In the genomic region with DNA sequence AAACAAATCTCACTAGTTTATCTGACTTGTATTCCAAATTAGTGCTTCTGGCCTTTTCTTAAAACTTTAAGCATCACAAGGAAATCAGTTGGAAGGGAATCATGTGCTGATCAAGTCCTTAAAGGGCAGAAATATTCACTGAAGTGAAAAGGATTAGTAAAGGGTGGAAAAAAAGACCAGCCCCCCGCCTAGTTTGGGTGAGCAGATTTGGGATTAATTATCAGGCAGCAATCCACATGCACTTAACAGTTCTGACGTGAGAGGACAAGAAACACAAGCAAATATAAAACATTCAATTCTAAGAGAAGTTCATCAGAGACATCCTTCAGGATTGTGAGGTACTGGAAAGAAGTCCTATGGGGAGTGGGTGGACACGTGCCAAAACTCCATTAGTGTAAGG, we compare ENCODE assay signal across 18 cellular contexts. TPM values are rescaled to one million over a fixed set of nuclear protein-coding genes. Genes with fewer than 3 reads are reported as not detected.
DNase-seq lines count a peak whose midpoint lies in the region; ATAC-seq and TF ChIP-seq lines count a peak whose summit lies in the region.
"Had no signal": no experiment of that assay in that cellular context is flagged by ENCODE, and none has a peak within 500 bp of the region (broad histone marks: within the 10 kb centered on the region; RNA-seq: fewer than 3 reads in every experiment).

TSS of gene TYRP1 (plus strand) at position 245 of the 400 bp plus-strand sequence. CDS start 612 bp downstream, outside the sequence.

- no peak within 1 kb of the TSS for H3K56ac ChIP-seq in H9 (ENCODE audit: insufficient read length, low read depth, low read length)

- 0 out of 4 replicates have a peak, but pooled peaks cover 0 to 3% of the 10 kb centered on the region in 2 experiments for H3K4me1 Mint-ChIP-seq in H9
- H3K4me1 Mint-ChIP-seq in activated CD8-positive, alpha-beta T cell treated with anti-CD3 and anti-CD28 coated beads for 36 hours (ENCODE audit: low read depth), result no peaks in the 10 kb centered on the region

- H3K4me3 Mint-ChIP-seq in H9, result no peak within 1 kb of the TSS
- H3K4me3 Mint-ChIP-seq in activated CD8-positive, alpha-beta T cell treated with anti-CD3 and anti-CD28 coated beads for 36 hours, result no peak within 1 kb of the TSS

- no peaks in the 10 kb centered on the region for H4K20me1 ChIP-seq in H9 (ENCODE audit: control insufficient read depth, insufficient read depth, insufficient read length)

- intact Hi-C loops in left cardiac atrium (cut with DNase I), result no loop called here
- intact Hi-C loops in activated CD8-positive, alpha-beta T cell treated with anti-CD3 and anti-CD28 coated beads for 36 hours (cut with micrococcal nuclease), result no loop called here

- H3K9ac ChIP-seq in H9 (ENCODE audit: extremely low read depth, insufficient read length, low read length) (no peak within 1 kb of the TSS), trophoblast cell (ENCODE audit: low read length) (no peak within 1 kb of the TSS)

- H2AK5ac ChIP-seq in H9 (ENCODE audit: insufficient read length, low read length) (no peak within 1 kb of the TSS), trophoblast cell (ENCODE audit: low read length) (no peak within 1 kb of the TSS)

- H3K18ac ChIP-seq in H9 (ENCODE audit: insufficient read length, low read depth, low read length), result no peak within 1 kb of the TSS
- H3K18ac ChIP-seq in trophoblast cell (ENCODE audit: low read length), result no peak within 1 kb of the TSS

- DNase-seq in H9 (no peak), WERI-Rb-1 (peak; percentile 9), left cardiac atrium (no peak), trophoblast cell (no peak), G401 (ENCODE audit: low spot score) (no peak)
- no peak for DNase-seq in activated CD8-positive, alpha-beta T cell treated with anti-CD3 and anti-CD28 coated beads for 36 hours
- DNase-seq: AML-193, COR-L47, EL, HCEC 1CT, MV-4-11, NCI-H1417, NCI-H187 treated with DMSO at 0.1 percent for 48 hours, NCI-H526 treated with DMSO at 0.1 percent for 48 hours, OCI-M1, RPMI8226, SJCRH30 had no signal

- H2BK12ac ChIP-seq in H9 (ENCODE audit: insufficient read length, low read depth, low read length) (no peak within 1 kb of the TSS), trophoblast cell (ENCODE audit: low read length) (peak within 1 kb of the TSS; percentile 15)

- H3K27me3 ChIP-seq in H9 (ENCODE audit: insufficient read depth, low read length), result no peaks in the 10 kb centered on the region
- no peaks in the 10 kb centered on the region for H3K27me3 ChIP-seq in WERI-Rb-1 (ENCODE audit: insufficient read depth, low read depth, severe bottlenecking)
- no peaks in the 10 kb centered on the region for H3K27me3 ChIP-seq in trophoblast cell (ENCODE audit: insufficient read depth, low read length)
- H3K27me3 ChIP-seq: SJCRH30 had no signal

- H3K9me3 ChIP-seq in H9 (ENCODE audit: control insufficient read depth, low read depth, low read length), result no peaks in the 10 kb centered on the region
- H3K9me3 ChIP-seq in WERI-Rb-1 (ENCODE audit: severe bottlenecking), result no peaks in the 10 kb centered on the region
- H3K9me3 ChIP-seq in trophoblast cell (ENCODE audit: insufficient read depth, low read depth, low read length), result no peaks in the 10 kb centered on the region
- H3K9me3 ChIP-seq: SJCRH30 had no signal

- H3K27me3 Mint-ChIP-seq in H9 (ENCODE audit: low read depth), result no peaks in the 10 kb centered on the region
- no peaks in the 10 kb centered on the region for H3K27me3 Mint-ChIP-seq in activated CD8-positive, alpha-beta T cell treated with anti-CD3 and anti-CD28 coated beads for 36 hours

- TF ChIP-seq CTCF in H9 (conservative IDR thresholded peaks at IDR 0.05), result no peak
- TF ChIP-seq CTCF in WERI-Rb-1 (IDR thresholded peaks at IDR 0.05; ENCODE audit: low read depth, low read length), result no peak
- TF ChIP-seq CTCF in activated CD8-positive, alpha-beta T cell treated with anti-CD3 and anti-CD28 coated beads for 36 hours (IDR thresholded peaks at IDR 0.05), result no peak

- no CpG with 5 or more reads among the region's 3 CpGs for whole genome bisulfite sequencing in H9 (ENCODE audit: extremely low coverage, insufficient read length, low lambda C conversion rate)
- no CpG with 5 or more reads among the region's 3 CpGs for WGBS in trophoblast cell (ENCODE audit: extremely low coverage, insufficient coverage, insufficient read length)

- no peaks in the 10 kb centered on the region for H3K36me3 ChIP-seq in WERI-Rb-1
- no peaks in the 10 kb centered on the region for H3K36me3 ChIP-seq in trophoblast cell (ENCODE audit: control insufficient read depth in 1 of 2, insufficient read depth in 2 of 2, low read length in 2 of 2)
- H3K36me3 ChIP-seq: SJCRH30 had no signal

- CTCF ChIA-PET in activated CD8-positive, alpha-beta T cell treated with anti-CD3 and anti-CD28 coated beads for 36 hours (lab: Charles Lee), result no interaction called here

- H3K4me2 ChIP-seq in H9 (ENCODE audit: insufficient read depth, insufficient read length, low read length), result no peak within 1 kb of the TSS
- no peak within 1 kb of the TSS for H3K4me2 ChIP-seq in trophoblast cell (ENCODE audit: low read length)

- no peak within 1 kb of the TSS for H4K5ac ChIP-seq in H9 (ENCODE audit: insufficient read length, low read depth, low read length)

- H2BK20ac ChIP-seq in H9 (ENCODE audit: low read depth, low read length, poor library complexity, severe bottlenecking), result no peak within 1 kb of the TSS

- no peak within 1 kb of the TSS for H2BK120ac ChIP-seq in H9 (ENCODE audit: low read depth, low read length, poor library complexity, severe bottlenecking)
- no peak within 1 kb of the TSS for H2BK120ac ChIP-seq in trophoblast cell (ENCODE audit: insufficient read depth, low read length, poor library complexity)

- no peak within 1 kb of the TSS for H3K23ac ChIP-seq in H9 (ENCODE audit: insufficient read length, low read depth, low read length)
- no peak within 1 kb of the TSS for H3K23ac ChIP-seq in trophoblast cell (ENCODE audit: low read length)

- H2BK15ac ChIP-seq in H9 (ENCODE audit: low read depth, low read length), result no peak within 1 kb of the TSS

- no peaks in the 10 kb centered on the region for H3K79me2 ChIP-seq in H9 (ENCODE audit: insufficient read depth, low read length)
- H3K79me2 ChIP-seq in trophoblast cell (ENCODE audit: control insufficient read depth, insufficient read depth, low read length, poor library complexity), result no peaks in the 10 kb centered on the region

- H3K4me1 ChIP-seq in H9 (ENCODE audit: insufficient read depth, low read length) (no peaks in the 10 kb centered on the region), trophoblast cell (ENCODE audit: control insufficient read depth in 1 of 2, insufficient read depth in 2 of 2, low read length in 2 of 2) (no peaks in the 10 kb centered on the region)

- no peak within 1 kb of the TSS for H3K4ac ChIP-seq in H9 (ENCODE audit: low read depth, low read length)
- no peak within 1 kb of the TSS for H3K4ac ChIP-seq in trophoblast cell (ENCODE audit: low read depth, low read length)

- H3K36me3 Mint-ChIP-seq in H9 (ENCODE audit: insufficient read depth in 1 of 3, low read depth in 3 of 3), result no peaks in the 10 kb centered on the region
- H3K36me3 Mint-ChIP-seq in activated CD8-positive, alpha-beta T cell treated with anti-CD3 and anti-CD28 coated beads for 36 hours (ENCODE audit: low read depth), result no peaks in the 10 kb centered on the region

- in situ Hi-C loops in G401 (cut with HindIII; ENCODE audit: low sequenced_read_pairs), result no loop called here

- H3K79me1 ChIP-seq in H9 (ENCODE audit: insufficient read depth, low read depth, low read length, poor library complexity, severe bottlenecking), result no peaks in the 10 kb centered on the region
- peaks cover 2% of the 10 kb centered on the region for H3K79me1 ChIP-seq in trophoblast cell (ENCODE audit: low read length)

- POLR2A ChIA-PET in activated CD8-positive, alpha-beta T cell treated with anti-CD3 and anti-CD28 coated beads for 36 hours (lab: Charles Lee), result no interaction called here

- H3K23me2 ChIP-seq in H9 (ENCODE audit: insufficient read length, low read depth, low read length, poor library complexity, severe bottlenecking), result no peaks in the 10 kb centered on the region

- no peak within 1 kb of the TSS for H3K27ac ChIP-seq in H9 (ENCODE audit: insufficient read length, low read depth, low read length)
- H3K27ac ChIP-seq in WERI-Rb-1, result no peak within 1 kb of the TSS
- no peak within 1 kb of the TSS for H3K27ac ChIP-seq in trophoblast cell (ENCODE audit: low read depth, low read length)
- H3K27ac ChIP-seq: SJCRH30 had no signal

- no peak within 1 kb of the TSS for H3K4me3 ChIP-seq in WERI-Rb-1 (ENCODE audit: low read depth, low read length)
- no peak within 1 kb of the TSS for H3K4me3 ChIP-seq in trophoblast cell (ENCODE audit: low read depth, low read length)
- H3K4me3 ChIP-seq: SJCRH30 had no signal

- H3K27ac Mint-ChIP-seq in H9, result peak within 1 kb of the TSS in 2 of 3 experiments; percentile 59 to 74; a peak in 3 of 7 replicates
- no peak within 1 kb of the TSS for H3K27ac Mint-ChIP-seq in activated CD8-positive, alpha-beta T cell treated with anti-CD3 and anti-CD28 coated beads for 36 hours

- no peak within 1 kb of the TSS for H2BK5ac ChIP-seq in H9 (ENCODE audit: insufficient read length, low read length)
- H2BK5ac ChIP-seq in trophoblast cell (ENCODE audit: low read depth, low read length, poor library complexity), result no peak within 1 kb of the TSS

- H2AFZ ChIP-seq in H9 (ENCODE audit: low read length), result no peak within 1 kb of the TSS
- H2AFZ ChIP-seq in trophoblast cell (ENCODE audit: insufficient read depth, low read length, poor library complexity), result no peak within 1 kb of the TSS

- no peak within 1 kb of the TSS for H3K14ac ChIP-seq in H9 (ENCODE audit: insufficient read depth, low read length)
- H3K14ac ChIP-seq in trophoblast cell (ENCODE audit: low read length), result no peak within 1 kb of the TSS

- H4K8ac ChIP-seq in H9 (replicated peaks; ENCODE audit: insufficient read length, low read depth, low read length) (no peak within 1 kb of the TSS), trophoblast cell (ENCODE audit: low read depth, low read length) (no peak within 1 kb of the TSS)

- no peaks in the 10 kb centered on the region for H3K9me3 Mint-ChIP-seq in H9
- H3K9me3 Mint-ChIP-seq in activated CD8-positive, alpha-beta T cell treated with anti-CD3 and anti-CD28 coated beads for 36 hours, result peaks cover 4% of the 10 kb centered on the region

- no peak within 1 kb of the TSS for H4K12ac ChIP-seq in trophoblast cell (ENCODE audit: low read depth, low read length)

- ATAC-seq in left cardiac atrium (no peak), HG03045 (IDR thresholded peaks at IDR 0.05; ENCODE audit: unreplicated experiment) (no peak)
- ATAC-seq in activated CD8-positive, alpha-beta T cell treated with anti-CD3 and anti-CD28 coated beads for 36 hours, result no peak

- H3T11ph ChIP-seq in H9 (ENCODE audit: low read length), result no peak within 1 kb of the TSS

- H4K91ac ChIP-seq in H9 (ENCODE audit: insufficient read length, low read depth, low read length) (no peak within 1 kb of the TSS), trophoblast cell (ENCODE audit: low read depth, low read length) (no peak within 1 kb of the TSS)

RNA-seq across cellular contexts. Expression of gene TYRP1, which starts in this region (rescaled TPM):
- total RNA-seq in H9 (2021), result 0.18 TPM in 1 of 2 replicates, not detected in the other
- 10 to 100 TPM; 31.0 to 32.8 TPM for total RNA-seq in left cardiac atrium
- 0.85 and 1.0 TPM in 2 replicates for polyA plus RNA-seq in trophoblast cell (2013)
- not detected for total RNA-seq in activated CD8-positive, alpha-beta T cell treated with anti-CD3 and anti-CD28 coated beads for 36 hours
- total RNA-seq in G401 (2014; rRNA removed; shearing (Covaris generic)), result not detected in 2 replicates

Comparison
In these comparisons a context has a peak if more than half of its experiments do, and no peak if none do; other contexts are left out.
1. RNA of gene TYRP1 (total RNA-seq): 31.0 to 32.8 TPM in left cardiac atrium; 0.18 TPM in H9, not detected in activated CD8-positive, alpha-beta T cell treated with anti-CD3 and anti-CD28 coated beads for 36 hours and not detected in G401; every median in the first group is over 10 times any median in the second.